In the genomic region with DNA sequence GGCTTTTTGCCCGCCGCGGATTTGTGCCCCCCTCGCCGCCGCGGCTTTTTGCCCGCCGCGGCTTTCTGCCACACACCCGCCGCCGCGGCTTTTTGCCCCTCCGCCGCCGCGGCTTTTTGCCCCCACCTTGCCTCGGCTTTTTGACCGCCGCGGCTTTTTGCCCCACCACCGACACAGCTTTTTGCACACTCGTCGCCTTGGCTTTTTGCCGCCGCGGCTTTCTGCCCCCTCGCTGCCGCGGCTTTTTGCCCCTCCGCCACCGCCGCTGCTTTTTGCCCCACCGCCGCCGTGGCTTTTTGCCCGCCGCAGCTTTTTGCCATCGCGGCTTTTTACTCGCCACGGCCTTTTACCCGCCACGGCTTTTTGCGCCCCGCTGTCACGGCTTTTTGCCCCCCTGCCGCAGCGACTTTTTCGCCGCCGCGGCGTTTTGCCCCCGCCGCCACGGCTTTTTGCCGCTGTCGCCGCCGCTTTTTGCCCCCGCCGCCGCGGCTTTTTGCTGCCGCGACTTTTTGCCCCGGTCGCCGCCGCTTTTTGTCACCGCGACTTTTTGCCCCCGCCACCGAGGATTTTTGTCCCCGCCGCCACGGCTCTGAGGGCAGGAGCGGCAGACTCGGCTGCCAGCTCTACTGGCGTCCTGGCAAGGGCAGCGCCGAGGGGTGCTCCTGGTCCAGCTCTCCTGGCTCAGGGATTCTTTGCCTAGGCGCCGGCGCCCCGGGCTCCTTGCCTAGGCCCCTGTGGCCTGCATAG, we compare ENCODE assay signal across 8 cellular contexts.
DNase-seq lines count a peak whose midpoint lies in the region; ATAC-seq, FAIRE-seq and TF ChIP-seq lines count a peak whose summit lies in the region.
"Not testable (repeated sequence)": the region's sequence is repeated elsewhere in the genome, so short reads cannot be mapped to it uniquely, and the experiment has no call there.

No MANE protein-coding gene starts in this region.

- H3K4me3 Mint-ChIP-seq in activated CD4-positive, alpha-beta T cell treated with anti-CD3 and anti-CD28 coated beads, Interleukin-2, amount 10 ng/mL, durations not matched to agents 7 days and 5 days = peak overlapping the region; percentile 81

- CTCF ChIA-PET in activated CD4-positive, alpha-beta T cell treated with anti-CD3 and anti-CD28 coated beads, Interleukin-2, amount 10 ng/mL, durations not matched to agents 7 days and 5 days (lab: Charles Lee); GM12878 (lab: Yijun Ruan, JAX): not testable (repeated sequence)

- H3K4me2 ChIP-seq in GM12878 (ENCODE audit: control insufficient read depth, insufficient read depth) = peak overlapping the region; percentile 44; the same call in 1 of the 2 replicates

- not testable (repeated sequence) for TF ChIP-seq EP300 in GM12878 (IDR thresholded peaks at IDR 0.05; ENCODE audit: borderline replicate concordance in 1 of 2, control insufficient read depth in 1 of 2, low read depth in 2 of 2, low read length in 2 of 2); transverse colon (IDR thresholded peaks at IDR 0.05; ENCODE audit: low read depth)

- not testable (repeated sequence) for ATAC-seq in GM12878, psoas muscle

- SMC1A ChIA-PET in GM12878 (lab: Charles Lee; ENCODE audit: uncharacterized antibody, unreplicated experiment) = not testable (repeated sequence)

- not testable (repeated sequence) for H4K20me1 ChIP-seq in GM12878 (ENCODE audit: control insufficient read depth, insufficient read depth)

- not testable (repeated sequence) for H3K4me1 ChIP-seq in GM12878 (ENCODE audit: control insufficient read depth, insufficient read depth, low read length); psoas muscle; transverse colon

- not testable (repeated sequence) for BruUV-seq in GM12878 (replicated peaks; lab: Mats Ljungman, UMichigan)

- FAIRE-seq in GM12878 (lab: Jason Lieb, UNC) = not testable (repeated sequence)

- DNase-seq in ELF-1 (ENCODE audit: low read depth, low spot score) (peak; percentile 28), NCI-H748 (lab: John Stamatoyannopoulos, UW; ENCODE audit: unreplicated experiment) (peak; percentile 42), fibroblast of villous mesenchyme (ENCODE audit: low read depth) (peak; percentile 8), lower leg skin (ENCODE audit: low spot score in 2 of 2) (peak in 1 of 2 donors; percentile 85), psoas muscle (peak; percentile 40 to 61)
- peak; percentile 14 for DNase-seq in activated CD4-positive, alpha-beta T cell treated with anti-CD3 and anti-CD28 coated beads, Interleukin-2, amount 10 ng/mL, durations not matched to agents 7 days and 5 days
- DNase-seq in GM12878 (ENCODE audit: low read depth, low spot score); transverse colon: not testable (repeated sequence)

- TF ChIP-seq CTCF in GM12878 (IDR thresholded peaks at IDR 0.05 in 2 of 3, conservative IDR thresholded peaks at IDR 0.05 in 1 of 3; ENCODE audit: control insufficient read depth in 2 of 3, extremely low read depth in 1 of 3, insufficient read depth in 1 of 3, low read depth in 3 of 3, low read length in 3 of 3); fibroblast of villous mesenchyme (IDR thresholded peaks at IDR 0.05; ENCODE audit: insufficient read depth, low read depth, low read length); lower leg skin (IDR thresholded peaks at IDR 0.05); psoas muscle (IDR thresholded peaks at IDR 0.05); transverse colon (IDR thresholded peaks at IDR 0.05): not testable (repeated sequence)

- H3K36me3 ChIP-seq in GM12878 (ENCODE audit: control insufficient read depth in 2 of 2, insufficient read depth in 2 of 2, low read length in 1 of 2); psoas muscle (ENCODE audit: insufficient read depth in 1 of 2, low read depth in 1 of 2); transverse colon: not testable (repeated sequence)

- H3K27ac ChIP-seq in GM12878 (ENCODE audit: control insufficient read depth, insufficient read depth); psoas muscle: not testable (repeated sequence)
- H3K27ac ChIP-seq in transverse colon = peak overlapping the region; percentile 5 to 64 (median 18)

- peaks cover 16% of the 10 kb centered on the region for H3K9me3 Mint-ChIP-seq in activated CD4-positive, alpha-beta T cell treated with anti-CD3 and anti-CD28 coated beads, Interleukin-2, amount 10 ng/mL, durations not matched to agents 7 days and 5 days

- not testable (repeated sequence) for H3K27me3 ChIP-seq in GM12878 (replicated peaks in 1 of 2; ENCODE audit: control insufficient read depth in 2 of 2, insufficient read depth in 2 of 2, low read length in 1 of 2); psoas muscle (ENCODE audit: insufficient read depth in 3 of 3, low read length in 2 of 3)
- H3K27me3 ChIP-seq in transverse colon = peaks cover 15% of the 10 kb centered on the region

- H3K27me3 Mint-ChIP-seq in activated CD4-positive, alpha-beta T cell treated with anti-CD3 and anti-CD28 coated beads, Interleukin-2, amount 10 ng/mL, durations not matched to agents 7 days and 5 days = peaks cover 21% of the 10 kb centered on the region

- 5% methylated on average over 47 of the region's 88 CpGs for WGBS in GM12878 (ENCODE audit: insufficient coverage, insufficient replicate concordance, low lambda C conversion rate, missing lambda C conversion rate)
- WGBS in lower leg skin, 2 donors = 1 to 3% methylated on average over 78 to 80 of the region's 88 CpGs
- 5 to 8% (median 6%) methylated on average over 49 to 73 of the region's 88 CpGs for WGBS in psoas muscle, 3 donors
- WGBS in transverse colon (ENCODE audit: low coverage in 1 of 2), 2 donors = 0 to 3% methylated on average over 42 to 79 of the region's 88 CpGs

- TF ChIP-seq RAD21 in GM12878 (IDR thresholded peaks at IDR 0.05; ENCODE audit: insufficient read depth, low read depth, low read length) = not testable (repeated sequence)

- H3K9me3 ChIP-seq in GM12878 (replicated peaks; ENCODE audit: control insufficient read depth, insufficient read depth, low read length); psoas muscle; transverse colon: not testable (repeated sequence)

- TF ChIP-seq POLR2A in GM12878 (IDR thresholded peaks at IDR 0.05; ENCODE audit: low read depth, low read length); lower leg skin (IDR thresholded peaks at IDR 0.05); transverse colon (IDR thresholded peaks at IDR 0.05): not testable (repeated sequence)

- H2AFZ ChIP-seq in GM12878 (ENCODE audit: control insufficient read depth, low read depth, low read length) = not testable (repeated sequence)

- RAD21 ChIA-PET in GM12878 (lab: Charles Lee; ENCODE audit: unreplicated experiment) = not testable (repeated sequence)

- peaks cover 19% of the 10 kb centered on the region for H3K36me3 Mint-ChIP-seq in activated CD4-positive, alpha-beta T cell treated with anti-CD3 and anti-CD28 coated beads, Interleukin-2, amount 10 ng/mL, durations not matched to agents 7 days and 5 days (ENCODE audit: low read depth)

- H3K9ac ChIP-seq in GM12878 (ENCODE audit: control insufficient read depth, insufficient read depth, low read length) = not testable (repeated sequence)

- peaks cover 21% of the 10 kb centered on the region for H3K4me1 Mint-ChIP-seq in activated CD4-positive, alpha-beta T cell treated with anti-CD3 and anti-CD28 coated beads, Interleukin-2, amount 10 ng/mL, durations not matched to agents 7 days and 5 days

- H3K79me2 ChIP-seq in GM12878 (ENCODE audit: control insufficient read depth, insufficient read depth, low read length) = not testable (repeated sequence)

- H3K4me3 ChIP-seq in GM12878 = peak overlapping the region; percentile 53; the same call in 1 of the 2 replicates
- H3K4me3 ChIP-seq in fibroblast of villous mesenchyme (ENCODE audit: low read depth, low read length) = peak overlapping the region; percentile 63
- peak overlapping the region; percentile 24 for H3K4me3 ChIP-seq in lower leg skin (ENCODE audit: low read depth, poor library complexity, severe bottlenecking)
- peak overlapping the region; percentile 63 for H3K4me3 ChIP-seq in psoas muscle
- H3K4me3 ChIP-seq in transverse colon = peak overlapping the region; percentile 40 to 70 (median 48)

- POLR2A ChIA-PET in activated CD4-positive, alpha-beta T cell treated with anti-CD3 and anti-CD28 coated beads, Interleukin-2, amount 10 ng/mL, durations not matched to agents 7 days and 5 days (lab: Charles Lee); GM12878 (lab: Charles Lee): not testable (repeated sequence)

- peak overlapping the region; percentile 74 for H3K27ac Mint-ChIP-seq in activated CD4-positive, alpha-beta T cell treated with anti-CD3 and anti-CD28 coated beads, Interleukin-2, amount 10 ng/mL, durations not matched to agents 7 days and 5 days

- in situ Hi-C loops in GM12878 (cut with MboI); transverse colon (cut with MboI; ENCODE audit: low pct_ligation_motif_present in 1 of 4, low pct_unique_long_range_greater_than_20kb in 1 of 4, low sequenced_read_pairs in 3 of 4): not testable (repeated sequence)

- intact Hi-C loops in GM12878 (cut with micrococcal nuclease; ENCODE audit: unreplicated experiment); lower leg skin (cut with DNase I; ENCODE audit: low total_unique reads); psoas muscle (cut with DNase I); transverse colon (cut with DNase I; ENCODE audit: low total_unique reads): not testable (repeated sequence)

TF ChIP-seq in GM12878, 131 proteins besides CTCF, POLR2A, EP300 and RAD21:
- peak; percentile 98 for TF ChIP-seq SUZ12 (IDR thresholded peaks at IDR 0.05; ENCODE audit: unreplicated experiment)
